22 cellular contexts compared by ENCODE assay signal in the genomic region with DNA sequence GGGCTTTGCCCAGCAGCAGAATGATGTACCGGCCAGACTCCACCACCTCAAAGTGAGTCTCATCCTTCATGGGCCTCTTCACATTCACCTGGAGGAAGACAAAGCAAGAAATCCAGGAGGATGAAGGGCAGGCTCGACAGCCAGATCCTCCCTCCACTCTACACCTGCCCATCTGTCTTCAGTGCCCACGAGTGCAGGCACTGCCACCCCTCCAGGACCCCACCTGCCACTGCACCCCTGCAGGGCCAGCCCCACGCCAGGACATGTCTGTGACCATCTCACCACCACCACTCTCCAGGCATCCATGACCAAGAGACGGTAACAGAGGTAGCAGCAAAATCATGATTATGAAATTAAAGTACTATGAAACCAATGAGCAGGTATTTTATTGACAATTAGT.
"Had no signal": no experiment of that assay in that cellular context is flagged by ENCODE, and none has a peak within 500 bp of the region (broad histone marks: within the 10 kb centered on the region; RNA-seq: fewer than 3 reads in every experiment).

No MANE protein-coding gene starts in this region.

- H3K4me3 Mint-ChIP-seq: activated CD4-positive, alpha-beta memory T cell treated with anti-CD3 and anti-CD28 coated beads for 36 hours; activated CD4-positive, alpha-beta T cell treated with anti-CD3 and anti-CD28 coated beads, Interleukin-2, amount 10 ng/mL, durations not matched to agents 7 days and 5 days; activated naive CD4-positive, alpha-beta T cell treated with anti-CD3 and anti-CD28 coated beads for 36 hours; activated naive CD8-positive, alpha-beta T cell treated with anti-CD3 and anti-CD28 coated beads for 36 hours; activated T-cell treated with anti-CD3 and anti-CD28 coated beads, Interleukin-2, amount 50 U/mL, for 4 hours; IgD-negative memory B cell; T-cell had no signal

- ATAC-seq: activated T-cell treated with anti-CD3 and anti-CD28 coated beads, Interleukin-2, amount 50 U/mL, for 4 hours; T-cell had no signal

- H3K36me3 Mint-ChIP-seq: activated CD4-positive, alpha-beta memory T cell treated with anti-CD3 and anti-CD28 coated beads for 36 hours; activated naive CD8-positive, alpha-beta T cell treated with anti-CD3 and anti-CD28 coated beads for 36 hours; IgD-negative memory B cell; T-cell had no signal

- H3K27ac Mint-ChIP-seq: activated CD4-positive, alpha-beta memory T cell treated with anti-CD3 and anti-CD28 coated beads for 36 hours; activated CD4-positive, alpha-beta T cell treated with anti-CD3 and anti-CD28 coated beads, Interleukin-2, amount 10 ng/mL, durations not matched to agents 7 days and 5 days; activated naive CD4-positive, alpha-beta T cell treated with anti-CD3 and anti-CD28 coated beads for 36 hours; activated naive CD8-positive, alpha-beta T cell treated with anti-CD3 and anti-CD28 coated beads for 36 hours; IgD-negative memory B cell; T-cell had no signal

- H3K4me1 Mint-ChIP-seq: activated CD4-positive, alpha-beta T cell treated with anti-CD3 and anti-CD28 coated beads, Interleukin-2, amount 10 ng/mL, durations not matched to agents 7 days and 5 days; activated naive CD8-positive, alpha-beta T cell treated with anti-CD3 and anti-CD28 coated beads for 36 hours; IgD-negative memory B cell; T-cell had no signal

- H3K27me3 Mint-ChIP-seq: activated CD4-positive, alpha-beta memory T cell treated with anti-CD3 and anti-CD28 coated beads for 36 hours; activated naive CD8-positive, alpha-beta T cell treated with anti-CD3 and anti-CD28 coated beads for 36 hours had no signal

- DNase-seq: activated CD4-positive, alpha-beta memory T cell treated with anti-CD3 and anti-CD28 coated beads for 36 hours; activated CD4-positive, alpha-beta T cell treated with anti-CD3 and anti-CD28 coated beads, Interleukin-2, amount 10 ng/mL, durations not matched to agents 7 days and 5 days; activated CD4-positive, CD25-positive, alpha-beta regulatory T cell; activated CD8-positive, alpha-beta memory T cell treated with anti-CD3 and anti-CD28 coated beads for 24 hours; activated gamma-delta T cell; activated naive CD4-positive, alpha-beta T cell treated with anti-CD3 and anti-CD28 coated beads for 36 hours; activated naive CD8-positive, alpha-beta T cell treated with anti-CD3 and anti-CD28 coated beads for 36 hours; activated T-cell treated with anti-CD3 and anti-CD28 coated beads, Interleukin-2, amount 50 U/mL, for 4 hours; anterior cingulate cortex; KG1; NCI-H1048; NCI-H1417; NCI-H1930; NCI-H2171; NCI-H226; NCI-H510A; NCI-H526 treated with DMSO at 0.1 percent for 48 hours; NCI-H82; T-cell; T-helper 2 cell; T1000 had no signal
